10 cellular contexts compared by ENCODE assay signal in genomic region chr1:233323724-233324123, GRCh38. TPM values are rescaled to one million over a fixed set of nuclear protein-coding genes. Genes with fewer than 3 reads are reported as not detected.
"Had no signal": no experiment of that assay in that cellular context is flagged by ENCODE, and none has a peak within 500 bp of the region (broad histone marks: within the 10 kb centered on the region; RNA-seq: fewer than 3 reads in every experiment).

No MANE protein-coding gene starts in this region.

- DNase-seq: GM23248, GOT3, H7, H9, HCEC 1CT, HFFc6 had no signal

- FAIRE-seq: H1, H54 had no signal

- H3K4me1 ChIP-seq: HAP-1 had no signal

- H3K36me3 ChIP-seq: HAP-1 had no signal

- H3K9me3 ChIP-seq: HAP-1 had no signal

- H3K27ac ChIP-seq: GM23248 had no signal

- H3K4me3 ChIP-seq: GM23248, GM23338, HAP-1 had no signal

RNA-seq across cellular contexts. Expression of gene MAP3K21, which starts 3.8 kb away (rescaled TPM):
- total RNA-seq: GM23248 had no signal
